In genomic region chr2:208441951-208442350, GRCh38 we compare ENCODE assay signal across 18 cellular contexts.
"Had no signal": no experiment of that assay in that cellular context is flagged by ENCODE, and none has a peak within 500 bp of the region (broad histone marks: within the 10 kb centered on the region; RNA-seq: fewer than 3 reads in every experiment).

No MANE protein-coding gene starts in this region.

- DNase-seq: colonic mucosa; cortex of kidney; dermis blood vessel endothelial cell; dorsolateral prefrontal cortex; effector CD4-positive, alpha-beta T cell; effector CD8-positive, alpha-beta T cell; effector memory CD4-positive, alpha-beta T cell; effector memory CD8-positive, alpha-beta T cell; endodermal cell; erythroblast; esophagus squamous epithelium; foreskin fibroblast; foreskin keratinocyte; foreskin melanocyte; gastrocnemius medialis; glutamatergic neuron; heart left ventricle; heart right ventricle had no signal
